In the genomic region with DNA sequence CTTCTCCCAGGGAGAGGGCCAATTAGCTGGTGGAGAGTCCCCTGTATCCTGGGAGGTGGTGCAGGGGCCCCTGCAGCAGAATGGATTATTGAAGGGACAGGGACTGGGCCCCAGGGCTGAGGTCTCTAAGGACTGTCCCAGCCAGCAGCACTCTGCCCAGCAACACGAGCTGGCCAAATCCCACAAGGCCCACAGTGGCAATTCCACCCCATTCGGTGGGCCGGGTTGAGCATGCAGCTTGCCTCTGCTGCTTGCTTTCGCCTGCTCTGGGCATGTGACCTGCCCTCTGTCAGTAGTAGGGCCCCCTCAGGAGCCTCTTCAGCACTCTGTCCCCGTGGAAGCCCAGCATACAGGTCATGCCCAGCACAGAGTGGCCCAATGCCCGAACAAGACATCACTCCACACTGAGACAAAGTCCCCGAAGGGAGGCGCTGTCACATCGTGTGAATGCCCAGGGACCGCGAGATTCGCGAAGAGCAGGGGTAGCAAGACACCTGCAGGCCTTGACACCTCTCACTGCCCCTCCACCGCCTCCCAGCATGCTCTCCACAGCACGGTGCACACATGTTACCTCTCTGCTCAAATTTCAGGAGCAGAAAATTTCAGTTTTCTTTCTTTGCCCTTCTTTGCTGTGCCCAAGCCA, we compare ENCODE assay signal across 18 cellular contexts.
DNase-seq lines count a peak whose midpoint lies in the region; ATAC-seq and TF ChIP-seq lines count a peak whose summit lies in the region.
"Had no signal": no experiment of that assay in that cellular context is flagged by ENCODE, and none has a peak within 500 bp of the region (broad histone marks: within the 10 kb centered on the region; RNA-seq: fewer than 3 reads in every experiment).

No MANE protein-coding gene starts in this region.

- no peak overlapping the region for H3K4ac ChIP-seq in neuronal stem cell (ENCODE audit: low read length)

- H3K9me3 ChIP-seq in neuronal stem cell (replicated peaks in 1 of 2; ENCODE audit: control insufficient read depth in 2 of 2, insufficient read depth in 1 of 2, low read depth in 1 of 2, low read length in 2 of 2) = no peaks in the 10 kb centered on the region
- H3K9me3 ChIP-seq: BLaER1 treated with 17β-estradiol and CSF1 and Interleukin-3, amounts not matched to agents 10 nM and 100 nM had no signal

- peaks cover 0 to 15% (median 0%) of the 10 kb centered on the region in 3 experiments for H3K27me3 ChIP-seq in neuronal stem cell (ENCODE audit: control insufficient read depth in 3 of 3, insufficient read depth in 3 of 3, low read depth in 1 of 3, low read length in 3 of 3)
- H3K27me3 ChIP-seq: BLaER1 treated with 17β-estradiol and CSF1 and Interleukin-3, amounts not matched to agents 10 nM and 100 nM had no signal

- H3K23ac ChIP-seq in neuronal stem cell (ENCODE audit: low read depth, low read length, poor library complexity) = peak overlapping the region; percentile 27

- H3K4me3 Mint-ChIP-seq in activated CD4-positive, alpha-beta memory T cell treated with anti-CD3 and anti-CD28 coated beads, Interleukin-2, amount 10 ng/mL, durations not matched to agents 7 days and 5 days = no peak overlapping the region
- H3K4me3 Mint-ChIP-seq: activated T-cell treated with anti-CD3 and anti-CD28 coated beads, Interleukin-2, amount 50 U/mL, for 4 hours; stimulated activated naive B cell treated with anti-CD40 and anti-IgM and Interleukin-4, amounts not matched to agents 10 μg/mL and 1 μg/mL and 100 μg/mL, for 72 hours had no signal

- no peaks in the 10 kb centered on the region for H3K9me3 Mint-ChIP-seq in activated CD4-positive, alpha-beta memory T cell treated with anti-CD3 and anti-CD28 coated beads, Interleukin-2, amount 10 ng/mL, durations not matched to agents 7 days and 5 days
- H3K9me3 Mint-ChIP-seq: activated T-cell treated with anti-CD3 and anti-CD28 coated beads, Interleukin-2, amount 50 U/mL, for 4 hours; naive thymus-derived CD8-positive, alpha-beta T cell; stimulated activated naive B cell treated with anti-CD40 and anti-IgM and Interleukin-4, amounts not matched to agents 10 μg/mL and 1 μg/mL and 100 μg/mL, for 72 hours had no signal

- peaks cover 10% of the 10 kb centered on the region for H3K27me3 Mint-ChIP-seq in activated CD4-positive, alpha-beta memory T cell treated with anti-CD3 and anti-CD28 coated beads, Interleukin-2, amount 10 ng/mL, durations not matched to agents 7 days and 5 days

- H3K36me3 ChIP-seq in neuronal stem cell (replicated peaks in 1 of 2; ENCODE audit: control insufficient read depth in 2 of 2, insufficient read depth in 2 of 2, low read length in 2 of 2) = no peaks in the 10 kb centered on the region
- H3K36me3 ChIP-seq: BLaER1 treated with 17β-estradiol and CSF1 and Interleukin-3, amounts not matched to agents 10 nM and 100 nM had no signal

- no peak overlapping the region for H3K27ac ChIP-seq in neuronal stem cell (replicated peaks; ENCODE audit: low read length)
- H3K27ac ChIP-seq: BLaER1 treated with 17β-estradiol and CSF1 and Interleukin-3, amounts not matched to agents 10 nM and 100 nM had no signal

- H2BK12ac ChIP-seq in neuronal stem cell (ENCODE audit: low read length) = no peak overlapping the region

- no peak overlapping the region for H3K27ac Mint-ChIP-seq in activated CD4-positive, alpha-beta memory T cell treated with anti-CD3 and anti-CD28 coated beads, Interleukin-2, amount 10 ng/mL, durations not matched to agents 7 days and 5 days
- H3K27ac Mint-ChIP-seq: stimulated activated naive B cell treated with anti-CD40 and anti-IgM and Interleukin-4, amounts not matched to agents 10 μg/mL and 1 μg/mL and 100 μg/mL, for 72 hours had no signal

- POLR2A ChIA-PET in activated CD4-positive, alpha-beta memory T cell treated with anti-CD3 and anti-CD28 coated beads, Interleukin-2, amount 10 ng/mL, durations not matched to agents 7 days and 5 days (lab: Charles Lee) = no interaction called here

- no peak for TF ChIP-seq CTCF in GM13977 (IDR thresholded peaks at IDR 0.05; ENCODE audit: extremely low read depth, insufficient read depth, missing control alignments)

- no peak overlapping the region for H3K9ac ChIP-seq in neuronal stem cell (ENCODE audit: low read depth, low read length, poor library complexity)
- H3K9ac ChIP-seq: BLaER1 treated with 17β-estradiol and CSF1 and Interleukin-3, amounts not matched to agents 10 nM and 100 nM had no signal

- H3K4me2 ChIP-seq in neuronal stem cell (ENCODE audit: insufficient read depth, low read length, poor library complexity, severe bottlenecking) = no peak overlapping the region
- H3K4me2 ChIP-seq: BLaER1 treated with 17β-estradiol and CSF1 and Interleukin-3, amounts not matched to agents 10 nM and 100 nM had no signal

- H2BK15ac ChIP-seq in neuronal stem cell (ENCODE audit: low read length) = no peak overlapping the region

- CTCF ChIA-PET in activated CD4-positive, alpha-beta memory T cell treated with anti-CD3 and anti-CD28 coated beads, Interleukin-2, amount 10 ng/mL, durations not matched to agents 7 days and 5 days (lab: Charles Lee) = no interaction called here

- H2BK120ac ChIP-seq in neuronal stem cell (ENCODE audit: low read depth, low read length) = no peak overlapping the region

- H3K4me1 ChIP-seq in neuronal stem cell (ENCODE audit: control insufficient read depth in 2 of 2, insufficient read depth in 1 of 2, low read depth in 1 of 2, low read length in 2 of 2) = peaks cover 0 to 4% of the 10 kb centered on the region in 2 donors
- H3K4me1 ChIP-seq: BLaER1 treated with 17β-estradiol and CSF1 and Interleukin-3, amounts not matched to agents 10 nM and 100 nM had no signal

- H3K18ac ChIP-seq in neuronal stem cell (ENCODE audit: low read length) = no peak overlapping the region

- H4K8ac ChIP-seq in neuronal stem cell (ENCODE audit: low read depth, low read length) = no peak overlapping the region

- no peak overlapping the region for H3K4me3 ChIP-seq in neuronal stem cell (ENCODE audit: low read length in 2 of 2)
- H3K4me3 ChIP-seq: BLaER1 treated with 17β-estradiol and CSF1 and Interleukin-3, amounts not matched to agents 10 nM and 100 nM had no signal

- H4K91ac ChIP-seq in neuronal stem cell (ENCODE audit: low read depth, low read length, poor library complexity) = no peak overlapping the region

- no peak overlapping the region for H2BK5ac ChIP-seq in neuronal stem cell (ENCODE audit: low read length)

- H3K14ac ChIP-seq in neuronal stem cell (ENCODE audit: low read length) = no peak overlapping the region

- H2AK5ac ChIP-seq in neuronal stem cell (ENCODE audit: low read depth, low read length) = no peak overlapping the region

- H3K4me1 Mint-ChIP-seq in activated CD4-positive, alpha-beta memory T cell treated with anti-CD3 and anti-CD28 coated beads, Interleukin-2, amount 10 ng/mL, durations not matched to agents 7 days and 5 days = peaks cover 11% of the 10 kb centered on the region
- H3K4me1 Mint-ChIP-seq: stimulated activated naive B cell treated with anti-CD40 and anti-IgM and Interleukin-4, amounts not matched to agents 10 μg/mL and 1 μg/mL and 100 μg/mL, for 72 hours had no signal

- no peak overlapping the region for H2AFZ ChIP-seq in neuronal stem cell (ENCODE audit: low read length)

- no peak for ATAC-seq in HG02798 (IDR thresholded peaks at IDR 0.05; ENCODE audit: poor library complexity, unreplicated experiment)
- ATAC-seq in HG03565 (IDR thresholded peaks at IDR 0.05; ENCODE audit: unreplicated experiment) = no peak
- ATAC-seq: activated T-cell treated with anti-CD3 and anti-CD28 coated beads, Interleukin-2, amount 50 U/mL, for 4 hours; naive thymus-derived CD8-positive, alpha-beta T cell; sciatic nerve; stimulated activated naive B cell treated with anti-CD40 and anti-IgM and Interleukin-4, amounts not matched to agents 10 μg/mL and 1 μg/mL and 100 μg/mL, for 72 hours had no signal

- in situ Hi-C loops in GM13977 (cut with MboI; ENCODE audit: low pct_unique_long_range_greater_than_20kb, low sequenced_read_pairs, unreplicated experiment) = no loop called here

- H3K79me1 ChIP-seq in neuronal stem cell (ENCODE audit: low read depth, low read length) = no peaks in the 10 kb centered on the region

- no peaks in the 10 kb centered on the region for H3K36me3 Mint-ChIP-seq in activated CD4-positive, alpha-beta memory T cell treated with anti-CD3 and anti-CD28 coated beads, Interleukin-2, amount 10 ng/mL, durations not matched to agents 7 days and 5 days (ENCODE audit: low read depth)
- H3K36me3 Mint-ChIP-seq: naive thymus-derived CD8-positive, alpha-beta T cell; stimulated activated naive B cell treated with anti-CD40 and anti-IgM and Interleukin-4, amounts not matched to agents 10 μg/mL and 1 μg/mL and 100 μg/mL, for 72 hours had no signal

- DNase-seq in GM13977 (ENCODE audit: low spot score) (peak; percentile 6), NCI-H2029 treated with DMSO at 0.1 percent for 48 hours (lab: John Stamatoyannopoulos, UW) (peak; percentile 69), SHP77 treated with DMSO at 0.1 percent for 48 hours (lab: John Stamatoyannopoulos, UW) (peak; percentile 72), neuronal stem cell (ENCODE audit: low spot score) (no peak), NK-92 (lab: John Stamatoyannopoulos, UW; ENCODE audit: unreplicated experiment) (no peak)
- no peak for DNase-seq in activated CD4-positive, alpha-beta memory T cell treated with anti-CD3 and anti-CD28 coated beads, Interleukin-2, amount 10 ng/mL, durations not matched to agents 7 days and 5 days
- DNase-seq: activated CD4-positive, alpha-beta T cell treated with anti-CD3 and anti-CD28 coated beads for 4 hours; activated T-cell treated with anti-CD3 and anti-CD28 coated beads, Interleukin-2, amount 50 U/mL, for 4 hours; GDM1; Kasumi-1; left cardiac atrium; naive thymus-derived CD8-positive, alpha-beta T cell; NCI-H524 treated with DMSO at 0.1 percent for 48 hours; stimulated activated naive B cell treated with anti-CD40 and anti-IgM and Interleukin-4, amounts not matched to agents 10 μg/mL and 1 μg/mL and 100 μg/mL, for 72 hours had no signal

- no CpG with 5 or more reads among the region's 15 CpGs for WGBS in neuronal stem cell (ENCODE audit: extremely low coverage in 2 of 2, insufficient read length in 2 of 2, insufficient replicate concordance in 1 of 2), 2 donors

Comparison
In these comparisons a context has a peak if more than half of its experiments do, and no peak if none do; other contexts are left out.
1. DNase-seq: peak in GM13977 (single experiment), NCI-H2029 treated with DMSO at 0.1 percent for 48 hours (single experiment) and SHP77 treated with DMSO at 0.1 percent for 48 hours (single experiment); none in neuronal stem cell (single experiment), NK-92 (single experiment) and activated CD4-positive, alpha-beta memory T cell treated with anti-CD3 and anti-CD28 coated beads, Interleukin-2, amount 10 ng/mL, durations not matched to agents 7 days and 5 days (single experiment).